Comparison of ENCODE assay signal across 8 cellular contexts in genomic region chr22:41092023-41092817, GRCh38.
DNase-seq lines count a peak whose midpoint lies in the region; ATAC-seq and TF ChIP-seq lines count a peak whose summit lies in the region.

Gene EP300, plus strand, starts transcription at chr22:41092592. Its CDS starts 413 bp downstream, at chr22:41093005.

- peaks cover 24% of the 10 kb centered on the region for H3K36me3 Mint-ChIP-seq in nephron progenitor cell (ENCODE audit: low read depth)

- peak; percentile 72 for DNase-seq in COR-L47 (lab: John Stamatoyannopoulos, UW)
- peak; percentile 86 for DNase-seq in RPMI8226
- DNase-seq in activated T-helper 9 cell treated with anti-CD3 and anti-CD28 coated beads, Interleukin-2, amount 50 U/mL, for 16 hours (ENCODE audit: low read depth): peak; percentile 81
- peak; percentile 71 for DNase-seq in fibroblast of pulmonary artery (ENCODE audit: low read depth)
- peak; percentile 72 for DNase-seq in nephron progenitor cell
- DNase-seq in stimulated activated naive CD8-positive, alpha-beta T cell treated with anti-CD3 and anti-CD28 coated beads, Interleukin-15, amount 100 ng/mL, for 72 hours: peak; percentile 84 to 87

- ATAC-seq in GM19395 (IDR thresholded peaks at IDR 0.05; ENCODE audit: unreplicated experiment): peak; percentile 46
- ATAC-seq in HG03571 (IDR thresholded peaks at IDR 0.05; ENCODE audit: unreplicated experiment): peak; percentile 40
- ATAC-seq in stimulated activated naive CD8-positive, alpha-beta T cell treated with anti-CD3 and anti-CD28 coated beads, Interleukin-15, amount 100 ng/mL, for 72 hours: peak; percentile 65

- peak within 1 kb of the TSS; percentile 98 for H3K4me3 Mint-ChIP-seq in nephron progenitor cell
- H3K4me3 Mint-ChIP-seq in stimulated activated naive CD8-positive, alpha-beta T cell treated with anti-CD3 and anti-CD28 coated beads, Interleukin-15, amount 100 ng/mL, for 72 hours: peak within 1 kb of the TSS; percentile 96 to 100

- peak; percentile 8 for TF ChIP-seq CTCF in fibroblast of pulmonary artery (IDR thresholded peaks at IDR 0.05; ENCODE audit: low read length, missing control alignments)
- no peak for TF ChIP-seq CTCF in nephron progenitor cell (IDR thresholded peaks at IDR 0.05)

- H3K4me1 Mint-ChIP-seq in nephron progenitor cell: peaks cover 42% of the 10 kb centered on the region
- H3K4me1 Mint-ChIP-seq in stimulated activated naive CD8-positive, alpha-beta T cell treated with anti-CD3 and anti-CD28 coated beads, Interleukin-15, amount 100 ng/mL, for 72 hours: peaks cover 33% of the 10 kb centered on the region

- peaks cover 14% of the 10 kb centered on the region for H3K9me3 Mint-ChIP-seq in nephron progenitor cell
- no peaks in the 10 kb centered on the region for H3K9me3 Mint-ChIP-seq in stimulated activated naive CD8-positive, alpha-beta T cell treated with anti-CD3 and anti-CD28 coated beads, Interleukin-15, amount 100 ng/mL, for 72 hours

- peak within 1 kb of the TSS; percentile 77 for H3K4me3 ChIP-seq in fibroblast of pulmonary artery (replicated peaks; ENCODE audit: low read depth, low read length)

- no peaks in the 10 kb centered on the region for H3K27me3 Mint-ChIP-seq in nephron progenitor cell (ENCODE audit: low read depth, poor library complexity)
- H3K27me3 Mint-ChIP-seq in stimulated activated naive CD8-positive, alpha-beta T cell treated with anti-CD3 and anti-CD28 coated beads, Interleukin-15, amount 100 ng/mL, for 72 hours: no peaks in the 10 kb centered on the region

- H3K27ac Mint-ChIP-seq in nephron progenitor cell: peak within 1 kb of the TSS; percentile 100
- peak within 1 kb of the TSS; percentile 100 for H3K27ac Mint-ChIP-seq in stimulated activated naive CD8-positive, alpha-beta T cell treated with anti-CD3 and anti-CD28 coated beads, Interleukin-15, amount 100 ng/mL, for 72 hours

Comparison
In these comparisons a context has a peak if more than half of its experiments do, and no peak if none do; other contexts are left out.
1. Peak in every context shown above with its lines: DNase-seq, ATAC-seq and H3K4me3 ChIP-seq.